In the genomic region with DNA sequence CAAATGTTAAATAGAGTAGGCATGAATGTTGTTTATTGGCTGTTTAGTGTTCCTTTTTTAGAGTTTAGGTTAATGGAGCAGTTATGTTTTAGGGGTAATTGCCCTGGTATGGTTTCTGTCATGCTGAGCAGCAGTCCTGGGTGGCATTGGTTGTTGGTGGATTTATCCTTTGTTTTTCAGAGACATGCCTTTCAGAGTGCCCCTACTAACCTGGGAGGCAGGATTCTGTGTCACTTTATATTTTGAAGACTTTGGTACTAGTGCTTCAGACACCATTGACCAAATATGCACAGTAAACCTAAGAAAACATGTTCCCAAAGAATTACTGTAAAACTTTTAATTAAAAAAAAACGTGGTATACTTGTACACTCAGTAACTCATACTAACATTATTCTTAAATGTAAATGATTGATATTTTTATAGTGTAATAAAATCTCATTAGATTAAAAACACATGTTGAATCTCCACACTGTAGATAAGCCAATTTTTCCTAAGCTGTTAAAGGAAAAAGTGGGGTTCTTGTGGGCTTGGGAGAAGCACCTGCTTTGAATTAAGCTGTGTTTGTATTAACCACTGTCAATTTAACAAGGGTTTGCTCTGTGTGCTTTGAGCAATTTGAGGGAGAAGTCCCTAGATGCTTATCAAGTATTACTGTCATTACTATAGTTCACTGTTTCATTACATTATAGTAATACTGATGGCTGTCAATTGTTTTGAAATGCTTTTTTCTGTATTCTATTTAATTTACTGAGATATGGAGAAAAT, we compare ENCODE assay signal across 1 cellular context.
TF ChIP-seq lines count a peak whose summit lies in the region.

No MANE protein-coding gene starts in this region.

TF ChIP-seq in SK-N-SH, 30 proteins besides CTCF, POLR2A, EP300 and RAD21 (continued from another document):
- TF ChIP-seq, protein P1, sequence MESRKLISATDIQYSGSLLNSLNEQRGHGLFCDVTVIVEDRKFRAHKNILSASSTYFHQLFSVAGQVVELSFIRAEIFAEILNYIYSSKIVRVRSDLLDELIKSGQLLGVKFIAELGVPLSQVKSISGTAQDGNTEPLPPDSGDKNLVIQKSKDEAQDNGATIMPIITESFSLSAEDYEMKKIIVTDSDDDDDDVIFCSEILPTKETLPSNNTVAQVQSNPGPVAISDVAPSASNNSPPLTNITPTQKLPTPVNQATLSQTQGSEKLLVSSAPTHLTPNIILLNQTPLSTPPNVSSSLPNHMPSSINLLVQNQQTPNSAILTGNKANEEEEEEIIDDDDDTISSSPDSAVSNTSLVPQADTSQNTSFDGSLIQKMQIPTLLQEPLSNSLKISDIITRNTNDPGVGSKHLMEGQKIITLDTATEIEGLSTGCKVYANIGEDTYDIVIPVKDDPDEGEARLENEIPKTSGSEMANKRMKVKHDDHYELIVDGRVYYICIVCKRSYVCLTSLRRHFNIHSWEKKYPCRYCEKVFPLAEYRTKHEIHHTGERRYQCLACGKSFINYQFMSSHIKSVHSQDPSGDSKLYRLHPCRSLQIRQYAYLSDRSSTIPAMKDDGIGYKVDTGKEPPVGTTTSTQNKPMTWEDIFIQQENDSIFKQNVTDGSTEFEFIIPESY (IDR thresholded peaks at IDR 0.05; ENCODE audit: borderline replicate concordance, low read depth): no peak
- TF ChIP-seq FOSL2 (IDR thresholded peaks at IDR 0.05; ENCODE audit: borderline replicate concordance, low read depth) (no peak), ELF1 (IDR thresholded peaks at IDR 0.05) (no peak), POLR2AphosphoS5 (IDR thresholded peaks at IDR 0.05; ENCODE audit: low read depth, low read length) (peak; percentile 55; the same call in 1 of the 2 replicates), GATA2 (CRISPR knock-in tag; IDR thresholded peaks at IDR 0.05) (peak; percentile 95)
- TF ChIP-seq, protein P2, sequence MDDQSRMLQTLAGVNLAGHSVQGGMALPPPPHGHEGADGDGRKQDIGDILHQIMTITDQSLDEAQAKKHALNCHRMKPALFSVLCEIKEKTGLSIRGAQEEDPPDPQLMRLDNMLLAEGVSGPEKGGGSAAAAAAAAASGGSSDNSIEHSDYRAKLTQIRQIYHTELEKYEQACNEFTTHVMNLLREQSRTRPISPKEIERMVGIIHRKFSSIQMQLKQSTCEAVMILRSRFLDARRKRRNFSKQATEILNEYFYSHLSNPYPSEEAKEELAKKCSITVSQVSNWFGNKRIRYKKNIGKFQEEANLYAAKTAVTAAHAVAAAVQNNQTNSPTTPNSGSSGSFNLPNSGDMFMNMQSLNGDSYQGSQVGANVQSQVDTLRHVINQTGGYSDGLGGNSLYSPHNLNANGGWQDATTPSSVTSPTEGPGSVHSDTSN (IDR thresholded peaks at IDR 0.05): peak; percentile 49; the same call in 1 of the 2 replicates
- TF ChIP-seq, protein P3, sequence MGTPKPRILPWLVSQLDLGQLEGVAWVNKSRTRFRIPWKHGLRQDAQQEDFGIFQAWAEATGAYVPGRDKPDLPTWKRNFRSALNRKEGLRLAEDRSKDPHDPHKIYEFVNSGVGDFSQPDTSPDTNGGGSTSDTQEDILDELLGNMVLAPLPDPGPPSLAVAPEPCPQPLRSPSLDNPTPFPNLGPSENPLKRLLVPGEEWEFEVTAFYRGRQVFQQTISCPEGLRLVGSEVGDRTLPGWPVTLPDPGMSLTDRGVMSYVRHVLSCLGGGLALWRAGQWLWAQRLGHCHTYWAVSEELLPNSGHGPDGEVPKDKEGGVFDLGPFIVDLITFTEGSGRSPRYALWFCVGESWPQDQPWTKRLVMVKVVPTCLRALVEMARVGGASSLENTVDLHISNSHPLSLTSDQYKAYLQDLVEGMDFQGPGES (IDR thresholded peaks at IDR 0.05; ENCODE audit: low read depth, low read length): no peak
